ENCODE assay signal across 9 cellular contexts in the genomic region with DNA sequence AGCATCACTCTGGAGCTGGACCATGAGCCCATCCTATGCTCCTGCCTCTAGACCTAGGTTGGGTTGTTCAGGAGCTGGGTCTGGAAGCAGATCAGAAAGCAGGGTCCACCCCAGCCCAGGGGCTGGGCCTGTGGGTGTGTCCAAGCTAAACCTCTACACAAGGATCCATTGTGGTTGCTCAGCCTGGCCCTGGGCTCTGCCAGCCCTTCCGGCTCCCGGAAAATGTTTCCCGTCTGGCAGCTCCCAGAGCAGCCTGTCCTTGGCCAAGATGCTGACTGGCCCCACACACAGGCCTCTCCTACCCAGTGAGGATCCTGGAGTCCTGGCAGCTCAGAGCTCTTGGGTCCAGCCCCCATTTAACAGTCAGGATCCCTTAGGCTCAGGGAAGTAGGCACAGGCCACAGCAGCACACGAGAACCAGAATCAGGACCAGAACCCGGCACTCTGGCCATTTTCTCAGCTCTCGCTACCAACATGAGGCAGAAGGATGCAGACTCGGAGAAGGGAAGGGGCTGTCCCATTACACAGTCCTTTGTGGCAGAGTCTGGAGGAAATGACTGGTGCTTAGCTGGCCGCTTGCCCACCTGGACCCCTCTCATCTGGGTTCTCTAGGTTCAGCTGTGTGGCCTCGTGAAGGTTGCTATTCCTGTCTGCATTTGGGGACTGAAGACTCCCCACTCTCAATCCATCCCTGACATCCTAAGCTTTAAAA. TPM values are rescaled to one million over a fixed set of nuclear protein-coding genes. Genes with fewer than 3 reads are reported as not detected.
A peak's percentile ranks its signal among the peaks of the same experiment; 100 is the strongest.
DNase-seq lines count a peak whose midpoint lies in the region; ATAC-seq lines count a peak whose summit lies in the region.
"Had no signal": no experiment of that assay in that cellular context is flagged by ENCODE, and none has a peak within 500 bp of the region (broad histone marks: within the 10 kb centered on the region; RNA-seq: fewer than 3 reads in every experiment).

No MANE protein-coding gene starts in this region.

- in situ Hi-C loops in GM23248 (cut with MboI): loop anchor here (10.0 kb wide), 1 partner anchor 343 kb away; no protein-coding TSS in a partner anchor

- ATAC-seq in stimulated activated memory B cell treated with anti-CD40 and anti-IgM and Interleukin-4, amounts not matched to agents 10 μg/mL and 1 μg/mL and 100 μg/mL, for 72 hours: peak; percentile 11
- ATAC-seq in HG03565 (IDR thresholded peaks at IDR 0.05; ENCODE audit: unreplicated experiment) (no peak), GM18868 (IDR thresholded peaks at IDR 0.05; ENCODE audit: unreplicated experiment) (no peak), GM19328 (IDR thresholded peaks at IDR 0.05; ENCODE audit: unreplicated experiment) (no peak)

- H3K27me3 Mint-ChIP-seq in stimulated activated memory B cell treated with anti-CD40 and anti-IgM and Interleukin-4, amounts not matched to agents 10 μg/mL and 1 μg/mL and 100 μg/mL, for 72 hours: no peaks in the 10 kb centered on the region

- H3K27me3 ChIP-seq in GM23248 (replicated peaks; ENCODE audit: insufficient read depth): no peaks in the 10 kb centered on the region

- H3K36me3 Mint-ChIP-seq in stimulated activated memory B cell treated with anti-CD40 and anti-IgM and Interleukin-4, amounts not matched to agents 10 μg/mL and 1 μg/mL and 100 μg/mL, for 72 hours: no peaks in the 10 kb centered on the region

- H3K27ac Mint-ChIP-seq in stimulated activated memory B cell treated with anti-CD40 and anti-IgM and Interleukin-4, amounts not matched to agents 10 μg/mL and 1 μg/mL and 100 μg/mL, for 72 hours: peak overlapping the region; percentile 88

- H2AFZ ChIP-seq in GM23248: peak overlapping the region; percentile 68

- H3K4me3 ChIP-seq in GM23248: no peak overlapping the region

- no peaks in the 10 kb centered on the region for H4K20me1 ChIP-seq in GM23248 (ENCODE audit: insufficient read depth)

- 20 to 26% methylated on average over 9 of the region's 9 CpGs for WGBS in GM23248 (ENCODE audit: low coverage in 1 of 2, low lambda C conversion rate in 2 of 2, missing lambda C conversion rate in 2 of 2), 2 experiments

- H3K9ac ChIP-seq in GM23248: no peak overlapping the region

- no peak overlapping the region for H3K4me3 Mint-ChIP-seq in stimulated activated memory B cell treated with anti-CD40 and anti-IgM and Interleukin-4, amounts not matched to agents 10 μg/mL and 1 μg/mL and 100 μg/mL, for 72 hours

- DNase-seq in GM23248: peak; percentile 57
- peak in 32 of 51 donors; percentile 21 to 80 (median 42) for DNase-seq in hypothalamus (lab: John Stamatoyannopoulos, UW)
- DNase-seq in CD1c-positive myeloid dendritic cell (ENCODE audit: extremely low spot score): no peak
- DNase-seq: cortex of kidney had no signal

- H3K36me3 ChIP-seq in GM23248 (ENCODE audit: low read depth): no peaks in the 10 kb centered on the region

- no peaks in the 10 kb centered on the region for H3K9me3 ChIP-seq in GM23248 (ENCODE audit: low read depth)

- no peaks in the 10 kb centered on the region for H3K9me3 Mint-ChIP-seq in stimulated activated memory B cell treated with anti-CD40 and anti-IgM and Interleukin-4, amounts not matched to agents 10 μg/mL and 1 μg/mL and 100 μg/mL, for 72 hours

- H3K4me2 ChIP-seq in GM23248 (ENCODE audit: unreplicated experiment): peak overlapping the region; percentile 46

- no peak overlapping the region for H3K27ac ChIP-seq in GM23248
- H3K27ac ChIP-seq in angular gyrus (ENCODE audit: low read depth, low read length): peak overlapping the region; percentile 57

- H3K79me2 ChIP-seq in GM23248 (ENCODE audit: insufficient read depth): no peaks in the 10 kb centered on the region

- peaks cover 49% of the 10 kb centered on the region for H3K4me1 Mint-ChIP-seq in stimulated activated memory B cell treated with anti-CD40 and anti-IgM and Interleukin-4, amounts not matched to agents 10 μg/mL and 1 μg/mL and 100 μg/mL, for 72 hours

- H3K9me2 ChIP-seq in GM23248 (ENCODE audit: insufficient read depth): no peaks in the 10 kb centered on the region

- H3K4me1 ChIP-seq in GM23248 (ENCODE audit: insufficient read depth): peaks cover 7% of the 10 kb centered on the region

- no peaks in the 10 kb centered on the region for H3F3A ChIP-seq in GM23248 (ENCODE audit: insufficient read depth)

RNA-seq across cellular contexts. Expression of a gene that starts 35.4 kb away (rescaled TPM):
- 8.1 and 9.1 TPM in 2 replicates for total RNA-seq in GM23248 (2014; rRNA removed; shearing (Covaris generic))
- 17.6 and 19.8 TPM in 2 replicates for polyA plus RNA-seq in GM23248 (2016; fragmentation: Nextera tagmentation; extraction: Ambion mirVana)

RNA-seq across cellular contexts. Expression of a gene that starts 40.5 kb away (rescaled TPM):
- total RNA-seq in GM23248 (2014; rRNA removed; shearing (Covaris generic)): not detected in 2 replicates
- not detected in 2 replicates for polyA plus RNA-seq in GM23248 (2016; fragmentation: Nextera tagmentation; extraction: Ambion mirVana)
